ENCODE assay signal across 9 cellular contexts in the genomic region with DNA sequence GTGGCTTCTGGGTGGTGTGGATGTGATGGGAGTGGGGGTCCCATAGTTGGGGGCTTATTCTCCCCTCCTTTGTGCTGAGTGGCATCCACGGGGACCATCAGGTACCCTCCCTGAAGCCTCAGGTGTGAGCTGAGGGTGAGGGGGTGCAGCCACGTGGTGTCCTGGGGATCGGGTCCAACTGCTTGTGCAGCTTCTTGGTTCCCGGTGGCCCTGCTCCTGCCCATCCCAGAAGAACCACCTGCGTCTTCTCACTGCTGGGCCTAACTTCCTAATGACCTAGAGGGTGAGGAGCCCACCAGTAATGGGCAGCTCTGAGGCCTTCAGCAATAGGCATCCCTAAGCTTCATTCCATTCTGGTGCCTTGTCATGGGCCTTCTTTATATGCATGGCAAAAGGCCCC. TPM values are rescaled to one million over a fixed set of nuclear protein-coding genes. Genes with fewer than 3 reads are reported as not detected.
DNase-seq lines count a peak whose midpoint lies in the region; ATAC-seq and TF ChIP-seq lines count a peak whose summit lies in the region.
"Not testable (repeated sequence)": the region's sequence is repeated elsewhere in the genome, so short reads cannot be mapped to it uniquely, and the experiment has no call there.
"Had no signal": no experiment of that assay in that cellular context is flagged by ENCODE, and none has a peak within 500 bp of the region (broad histone marks: within the 10 kb centered on the region; RNA-seq: fewer than 3 reads in every experiment).

No MANE protein-coding gene starts in this region.

- DNase-seq in CD4-positive, CD25-positive, alpha-beta regulatory T cell; MCF 10A (ENCODE audit: unreplicated experiment); immature natural killer cell: not testable (repeated sequence)
- peak; percentile 23 for DNase-seq in activated CD4-positive, CD25-positive, alpha-beta regulatory T cell treated with anti-CD3 and anti-CD28 coated beads, Interleukin-2, amount 50 U/mL, for 72 hours
- peak; percentile 64 to 74 for DNase-seq in vagina (ENCODE audit: extremely low spot score in 2 of 2)

- H3K36me3 Mint-ChIP-seq in CD4-positive, CD25-positive, alpha-beta regulatory T cell; IgD-negative memory B cell; activated T-helper 17 cell treated with anti-CD3 and anti-CD28 coated beads, Interleukin-2, amount 50 U/mL, for 72 hours (ENCODE audit: low read depth); immature natural killer cell; nephron (ENCODE audit: low read depth): not testable (repeated sequence)
- peaks cover 12% of the 10 kb centered on the region for H3K36me3 Mint-ChIP-seq in MCF 10A (ENCODE audit: insufficient read depth, unreplicated experiment)

- peaks cover 0 to 40% (median 18%) of the 10 kb centered on the region in 4 donors for H3K4me1 Mint-ChIP-seq in CD4-positive, CD25-positive, alpha-beta regulatory T cell
- H3K4me1 Mint-ChIP-seq in IgD-negative memory B cell (peaks cover 12 to 27% (median 18%) of the 10 kb centered on the region in 3 donors), MCF 10A (ENCODE audit: insufficient read depth, unreplicated experiment) (peaks cover 11% of the 10 kb centered on the region), immature natural killer cell (peaks cover 19 to 25% of the 10 kb centered on the region in 2 donors), nephron (peaks cover 12% of the 10 kb centered on the region)
- H3K4me1 Mint-ChIP-seq in activated T-helper 17 cell treated with anti-CD3 and anti-CD28 coated beads, Interleukin-2, amount 50 U/mL, for 72 hours: not testable (repeated sequence)

- not testable (repeated sequence) for TF ChIP-seq POLR2A in vagina (IDR thresholded peaks at IDR 0.05)

- CTCF ChIA-PET in MCF 10A (lab: Yijun Ruan, JAX): interaction anchor here (1.3 kb wide), 1 partner anchor 109 kb away, joined by 3 read pairs; no protein-coding TSS in a partner anchor

- intact Hi-C loops in MCF 10A (cut with micrococcal nuclease); vagina (cut with DNase I): not testable (repeated sequence)

- TF ChIP-seq CTCF in MCF 10A (IDR thresholded peaks at IDR 0.05; ENCODE audit: unreplicated experiment); nephron (IDR thresholded peaks at IDR 0.05; ENCODE audit: unreplicated experiment in 3 of 3); vagina (IDR thresholded peaks at IDR 0.05): not testable (repeated sequence)

- ATAC-seq in CD4-positive, CD25-positive, alpha-beta regulatory T cell (ENCODE audit: low read depth in 2 of 2); activated T-helper 17 cell treated with anti-CD3 and anti-CD28 coated beads, Interleukin-2, amount 50 U/mL, for 72 hours (replicated peaks): not testable (repeated sequence)

- BruUV-seq in MCF 10A (replicated peaks; lab: Mats Ljungman, UMichigan): not testable (repeated sequence)

- H3K36me3 ChIP-seq in CD4-positive, CD25-positive, alpha-beta regulatory T cell (ENCODE audit: control insufficient read depth, insufficient read depth, low read length); vagina: not testable (repeated sequence)

- not testable (repeated sequence) for H3K4me3 ChIP-seq in CD4-positive, CD25-positive, alpha-beta regulatory T cell (ENCODE audit: low read depth, low read length); vagina

- peaks cover 32% of the 10 kb centered on the region for H3K4me1 ChIP-seq in CD4-positive, CD25-positive, alpha-beta regulatory T cell (ENCODE audit: control insufficient read depth, insufficient read depth, low read length, poor library complexity, severe bottlenecking)
- H3K4me1 ChIP-seq in vagina: peaks cover 28% of the 10 kb centered on the region

- not testable (repeated sequence) for H3K27ac Mint-ChIP-seq in CD4-positive, CD25-positive, alpha-beta regulatory T cell; activated T-helper 17 cell treated with anti-CD3 and anti-CD28 coated beads, Interleukin-2, amount 50 U/mL, for 72 hours; MCF 10A (ENCODE audit: low read depth, unreplicated experiment); nephron
- H3K27ac Mint-ChIP-seq in IgD-negative memory B cell (peak overlapping the region in 1 of 3 donors; percentile 44), immature natural killer cell (peak overlapping the region in 4 of 6 donors; percentile 37 to 97 (median 81))

- H3K27me3 Mint-ChIP-seq in CD4-positive, CD25-positive, alpha-beta regulatory T cell: peaks cover 56% of the 10 kb centered on the region
- peaks cover 43% of the 10 kb centered on the region for H3K27me3 Mint-ChIP-seq in IgD-negative memory B cell
- H3K27me3 Mint-ChIP-seq in activated T-helper 17 cell treated with anti-CD3 and anti-CD28 coated beads, Interleukin-2, amount 50 U/mL, for 72 hours: peaks cover 25% of the 10 kb centered on the region
- H3K27me3 Mint-ChIP-seq in MCF 10A (ENCODE audit: insufficient read depth, unreplicated experiment): not testable (repeated sequence)
- H3K27me3 Mint-ChIP-seq in immature natural killer cell (ENCODE audit: low read depth in 3 of 3): peaks cover 20 to 29% (median 29%) of the 10 kb centered on the region in 3 donors
- H3K27me3 Mint-ChIP-seq in nephron (ENCODE audit: low read depth): peaks cover 87% of the 10 kb centered on the region

- POLR2A ChIA-PET in MCF 10A (lab: Yijun Ruan, JAX): not testable (repeated sequence)

- peaks cover 20% of the 10 kb centered on the region for H3K27me3 ChIP-seq in CD4-positive, CD25-positive, alpha-beta regulatory T cell (ENCODE audit: control insufficient read depth, insufficient read depth, low read length)
- H3K27me3 ChIP-seq in vagina: peaks cover 11% of the 10 kb centered on the region

- not testable (repeated sequence) for H3K9me3 ChIP-seq in CD4-positive, CD25-positive, alpha-beta regulatory T cell (ENCODE audit: control insufficient read depth in 2 of 2, low read length in 2 of 2); vagina

- peak overlapping the region; percentile 54 to 86 (median 72) for H3K4me3 Mint-ChIP-seq in CD4-positive, CD25-positive, alpha-beta regulatory T cell
- peak overlapping the region in 3 of 4 donors; percentile 41 to 75 (median 44) for H3K4me3 Mint-ChIP-seq in IgD-negative memory B cell
- H3K4me3 Mint-ChIP-seq in activated T-helper 17 cell treated with anti-CD3 and anti-CD28 coated beads, Interleukin-2, amount 50 U/mL, for 72 hours: peak overlapping the region; percentile 84
- peak overlapping the region; percentile 81 for H3K4me3 Mint-ChIP-seq in MCF 10A (ENCODE audit: unreplicated experiment)
- H3K4me3 Mint-ChIP-seq in immature natural killer cell: peak overlapping the region; percentile 59 to 98 (median 69)
- H3K4me3 Mint-ChIP-seq in nephron: peak overlapping the region; percentile 66 to 93 (median 81)

- not testable (repeated sequence) for H3K9me3 Mint-ChIP-seq in CD4-positive, CD25-positive, alpha-beta regulatory T cell; IgD-negative memory B cell; activated T-helper 17 cell treated with anti-CD3 and anti-CD28 coated beads, Interleukin-2, amount 50 U/mL, for 72 hours; MCF 10A (ENCODE audit: unreplicated experiment); immature natural killer cell; nephron

- not testable (repeated sequence) for H3K27ac ChIP-seq in CD4-positive, CD25-positive, alpha-beta regulatory T cell (ENCODE audit: insufficient read depth, low read length, poor library complexity, severe bottlenecking); vagina

RNA-seq across cellular contexts. Expression of gene ULBP2, which starts 1.5 kb away (rescaled TPM):
- 9.7 TPM for total RNA-seq in CD4-positive, CD25-positive, alpha-beta regulatory T cell
- polyA plus RNA-seq in CD4-positive, CD25-positive, alpha-beta regulatory T cell: under 1 TPM in 1 of 4 donors, not detected in 3; 0.13 TPM
- polyA plus RNA-seq in IgD-negative memory B cell: 0.33 TPM
- total RNA-seq in activated T-helper 17 cell treated with anti-CD3 and anti-CD28 coated beads, Interleukin-2, amount 50 U/mL, for 72 hours: not detected
- 3.1 and 5.2 TPM in 2 replicates for total RNA-seq in MCF 10A (2022)
- under 1 TPM in 2 of 3 donors, not detected in 1; 0.83 to 0.88 TPM for polyA plus RNA-seq in immature natural killer cell
- not detected for total RNA-seq in vagina

RNA-seq across cellular contexts. Expression of gene RAET1G, which starts 20.4 kb away (rescaled TPM):
- 0.76 TPM for total RNA-seq in CD4-positive, CD25-positive, alpha-beta regulatory T cell
- polyA plus RNA-seq in CD4-positive, CD25-positive, alpha-beta regulatory T cell: not detected
- polyA plus RNA-seq in IgD-negative memory B cell (not detected), immature natural killer cell (not detected)
- not detected for total RNA-seq in activated T-helper 17 cell treated with anti-CD3 and anti-CD28 coated beads, Interleukin-2, amount 50 U/mL, for 72 hours
- total RNA-seq in MCF 10A (2022) (8.3 and 9.9 TPM in 2 replicates), vagina (4.9 TPM)

RNA-seq across cellular contexts. Expression of gene ULBP1, which starts 20.4 kb away (rescaled TPM):
- 0.64 TPM for total RNA-seq in CD4-positive, CD25-positive, alpha-beta regulatory T cell
- not detected for polyA plus RNA-seq in CD4-positive, CD25-positive, alpha-beta regulatory T cell
- not detected for polyA plus RNA-seq in IgD-negative memory B cell
- under 1 TPM; 0.35 to 0.48 TPM for total RNA-seq in activated T-helper 17 cell treated with anti-CD3 and anti-CD28 coated beads, Interleukin-2, amount 50 U/mL, for 72 hours
- not detected in 2 replicates for total RNA-seq in MCF 10A (2022)
- not detected for polyA plus RNA-seq in immature natural killer cell
- not detected for total RNA-seq in vagina

RNA-seq across cellular contexts. Expression of gene RAET1E, which starts 45.4 kb away (rescaled TPM):
- total RNA-seq in CD4-positive, CD25-positive, alpha-beta regulatory T cell: not detected
- polyA plus RNA-seq in CD4-positive, CD25-positive, alpha-beta regulatory T cell: not detected
- polyA plus RNA-seq in IgD-negative memory B cell (not detected), immature natural killer cell (not detected)
- 1 to 10 TPM in 1 of 2 donors, under 1 TPM in 1; 0.99 to 4.9 TPM for total RNA-seq in activated T-helper 17 cell treated with anti-CD3 and anti-CD28 coated beads, Interleukin-2, amount 50 U/mL, for 72 hours
- total RNA-seq in MCF 10A (2022) (28.9 and 37.6 TPM in 2 replicates), vagina (27.5 TPM)
- polyA plus RNA-seq: AG04450 had no signal
